Comparison of ENCODE assay signal across 1 cellular context in the genomic region with DNA sequence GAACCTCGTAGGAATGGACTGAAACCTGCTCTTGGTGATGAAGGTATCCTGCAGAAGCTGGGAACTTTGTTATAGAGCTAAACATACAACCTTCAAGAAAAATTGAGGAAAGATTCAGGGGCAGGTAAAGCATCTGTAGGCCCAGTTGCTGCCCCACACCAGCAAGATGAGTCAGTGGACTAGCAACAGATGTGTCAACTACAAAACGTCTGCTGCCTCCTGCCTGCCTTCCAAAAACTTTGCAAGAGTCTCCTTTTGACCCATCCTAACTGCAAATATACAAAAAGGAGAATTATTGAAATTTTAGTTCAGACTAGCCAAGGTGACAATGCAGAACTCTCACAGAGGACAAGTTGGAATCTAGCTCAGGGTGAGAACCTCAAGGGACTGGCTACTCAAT.
TF ChIP-seq lines count a peak whose summit lies in the region.

No MANE protein-coding gene starts in this region.

TF ChIP-seq in HCT116, 20 proteins besides CTCF, POLR2A, EP300 and RAD21 (continued from another document):
- TF ChIP-seq REST (IDR thresholded peaks at IDR 0.05; ENCODE audit: low read depth) = no peak
- no peak for TF ChIP-seq EZH2 (IDR thresholded peaks at IDR 0.05)
- TF ChIP-seq FOSL1 (IDR thresholded peaks at IDR 0.05; ENCODE audit: low read depth) = no peak
- TF ChIP-seq, protein P1, sequence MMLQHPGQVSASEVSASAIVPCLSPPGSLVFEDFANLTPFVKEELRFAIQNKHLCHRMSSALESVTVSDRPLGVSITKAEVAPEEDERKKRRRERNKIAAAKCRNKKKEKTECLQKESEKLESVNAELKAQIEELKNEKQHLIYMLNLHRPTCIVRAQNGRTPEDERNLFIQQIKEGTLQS (IDR thresholded peaks at IDR 0.05) = no peak
- no peak for TF ChIP-seq CEBPB (IDR thresholded peaks at IDR 0.05; ENCODE audit: low read depth)
- no peak for TF ChIP-seq YY1 (IDR thresholded peaks at IDR 0.05; ENCODE audit: extremely low read depth, insufficient replicate concordance, low read depth, low read length)
- TF ChIP-seq CBX3 (IDR thresholded peaks at IDR 0.05; ENCODE audit: low read depth) = no peak
- TF ChIP-seq POLR2AphosphoS5 (IDR thresholded peaks at IDR 0.05; ENCODE audit: low read depth, low read length) = no peak
